In the genomic region with DNA sequence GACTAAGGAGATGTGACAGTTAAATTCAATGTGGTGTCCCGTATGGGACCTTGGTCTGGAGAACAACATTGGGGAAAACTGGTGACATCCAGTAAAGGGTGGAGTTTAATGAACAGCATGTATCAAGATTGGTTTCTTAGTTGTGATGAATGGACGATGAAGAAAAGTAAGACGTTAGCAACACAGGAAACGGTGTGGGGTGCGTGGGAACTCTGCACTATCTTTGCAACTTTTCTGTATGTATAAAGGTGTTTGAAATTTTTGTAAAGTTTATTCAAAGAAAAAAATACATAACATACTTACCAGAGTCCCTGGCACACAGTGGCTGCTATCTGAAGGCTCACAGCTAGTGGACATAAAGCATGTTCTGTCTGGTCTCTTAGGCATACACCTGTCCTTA, we compare ENCODE assay signal across 10 cellular contexts. TPM values are rescaled to one million over a fixed set of nuclear protein-coding genes. Genes with fewer than 3 reads are reported as not detected.
"Had no signal": no experiment of that assay in that cellular context is flagged by ENCODE, and none has a peak within 500 bp of the region (broad histone marks: within the 10 kb centered on the region; RNA-seq: fewer than 3 reads in every experiment).

No MANE protein-coding gene starts in this region.

- H3K9me3 ChIP-seq: HAP-1 had no signal

- H3K36me3 ChIP-seq: HAP-1 had no signal

- H3K27ac Mint-ChIP-seq: GM23338, HFFc6 had no signal

- H3K4me3 ChIP-seq: GM23338, HAP-1 had no signal

- ATAC-seq: GM23338, HCT116 had no signal

- H3K4me3 Mint-ChIP-seq: GM23338, HFFc6 had no signal

- H3K4me2 ChIP-seq: GM23338 had no signal

- DNase-seq: H7, HFFc6, IMR-90, KBM-7 had no signal

- H3K9me3 Mint-ChIP-seq: GM23338, HFFc6 had no signal

- FAIRE-seq: H1, HTR-8/SVneo had no signal

- H2AFZ ChIP-seq: GM23338 had no signal

RNA-seq across cellular contexts. Expression of gene C3orf20, which starts 29.5 kb away (rescaled TPM):
- total RNA-seq: GM23338, H1, HFFc6, HT-29, IMR-90 had no signal
- polyA plus RNA-seq: GM23338, H1, IMR-90 had no signal
